ENCODE assay signal across 9 cellular contexts in genomic region chr16:3052571-3053329, GRCh38. TPM values are rescaled to one million over a fixed set of nuclear protein-coding genes. Genes with fewer than 3 reads are reported as not detected.
DNase-seq lines count a peak whose midpoint lies in the region; ATAC-seq and TF ChIP-seq lines count a peak whose summit lies in the region.
"Not testable (repeated sequence)": the region's sequence is repeated elsewhere in the genome, so short reads cannot be mapped to it uniquely, and the experiment has no call there.
"Had no signal": no experiment of that assay in that cellular context is flagged by ENCODE, and none has a peak within 500 bp of the region (broad histone marks: within the 10 kb centered on the region; RNA-seq: fewer than 3 reads in every experiment).

No MANE protein-coding gene starts in this region.

- TF ChIP-seq CTCF in HCT116 (IDR thresholded peaks at IDR 0.05 in 2 of 3, conservative IDR thresholded peaks at IDR 0.05 in 1 of 3; ENCODE audit: borderline replicate concordance in 1 of 3, insufficient read depth in 1 of 3, low read depth in 2 of 3, low read length in 2 of 3); natural killer cell (IDR thresholded peaks at IDR 0.05): not testable (repeated sequence)

- H2AFZ ChIP-seq in HCT116 (ENCODE audit: low read depth, low read length, poor library complexity, severe bottlenecking), result not testable (repeated sequence)

- H3K9ac ChIP-seq in HCT116 (ENCODE audit: low read length), result not testable (repeated sequence)

- DNase-seq in HCT116 (ENCODE audit: low read depth, low spot score); activated T-cell treated with anti-CD3 and anti-CD28 coated beads, Interleukin-2, amount 50 U/mL, for 4 hours; natural killer cell: not testable (repeated sequence)
- DNase-seq in activated CD4-positive, alpha-beta T cell treated with anti-CD3 and anti-CD28 coated beads for 48 hours, result peak; percentile 44

- RAD21 ChIA-PET in HCT116 (lab: Charles Lee; ENCODE audit: low non-redundant PET in 1 of 2, low total read pairs in 2 of 2, uncharacterized antibody in 2 of 2, unreplicated experiment in 2 of 2), result not testable (repeated sequence)

- H3K4me1 Mint-ChIP-seq in activated T-cell treated with anti-CD3 and anti-CD28 coated beads, Interleukin-2, amount 50 U/mL, for 4 hours (ENCODE audit: low read depth), result peaks cover 38% of the 10 kb centered on the region
- H3K4me1 Mint-ChIP-seq in dendritic cell treated with granulocyte-macrophage colony-stimulating factor and Interleukin-4, amounts not matched to agents 40 ng/mL and 50 ng/mL, for 4 days (ENCODE audit: low read depth), result peaks cover 91% of the 10 kb centered on the region
- H3K4me1 Mint-ChIP-seq in natural killer cell, result peaks cover 39 to 63% of the 10 kb centered on the region in 2 donors

- not testable (repeated sequence) for H3K27me3 ChIP-seq in HCT116 (ENCODE audit: insufficient read depth, low read length)

- H3K4me1 ChIP-seq in HCT116 (ENCODE audit: control insufficient read depth in 1 of 2, insufficient read depth in 2 of 2, low read length in 2 of 2), result not testable (repeated sequence)

- not testable (repeated sequence) for H3K4me3 Mint-ChIP-seq in activated T-cell treated with anti-CD3 and anti-CD28 coated beads, Interleukin-2, amount 50 U/mL, for 4 hours; natural killer cell
- H3K4me3 Mint-ChIP-seq in dendritic cell treated with granulocyte-macrophage colony-stimulating factor and Interleukin-4, amounts not matched to agents 40 ng/mL and 50 ng/mL, for 4 days, result peak overlapping the region; percentile 4

- H3K36me3 ChIP-seq in HCT116 (ENCODE audit: control insufficient read depth in 1 of 2, insufficient read depth in 2 of 2, low read length in 2 of 2), result not testable (repeated sequence)

- H4K20me1 ChIP-seq in HCT116 (ENCODE audit: insufficient read depth), result not testable (repeated sequence)

- not testable (repeated sequence) for TF ChIP-seq POLR2A in HCT116 (IDR thresholded peaks at IDR 0.05; ENCODE audit: borderline replicate concordance, extremely low read depth, insufficient read depth, insufficient read length)

- not testable (repeated sequence) for H3K79me2 ChIP-seq in HCT116 (ENCODE audit: insufficient read depth, low read length)

- intact Hi-C loops in HCT116 (cut with micrococcal nuclease), result loop anchor here (10.0 kb wide), 1 partner anchor 122 kb away; no protein-coding TSS in a partner anchor
- intact Hi-C loops in dendritic cell treated with granulocyte-macrophage colony-stimulating factor and Interleukin-4, amounts not matched to agents 40 ng/mL and 50 ng/mL, for 4 days (cut with micrococcal nuclease); natural killer cell (cut with micrococcal nuclease): not testable (repeated sequence)

- ATAC-seq in HCT116 (peak; percentile 24; the same call in 1 of the 2 replicates), natural killer cell (peak in 2 of 3 donors; percentile 66 to 68)
- ATAC-seq in activated T-cell treated with anti-CD3 and anti-CD28 coated beads, Interleukin-2, amount 50 U/mL, for 4 hours, result peak; percentile 71 to 79

- CTCF ChIA-PET in HCT116 (lab: Charles Lee), result not testable (repeated sequence)

- H3K9me3 Mint-ChIP-seq in activated T-cell treated with anti-CD3 and anti-CD28 coated beads, Interleukin-2, amount 50 U/mL, for 4 hours; dendritic cell treated with granulocyte-macrophage colony-stimulating factor and Interleukin-4, amounts not matched to agents 40 ng/mL and 50 ng/mL, for 4 days; natural killer cell: not testable (repeated sequence)

- H3K9me3 ChIP-seq in HCT116 (ENCODE audit: control insufficient read depth in 1 of 2, insufficient read depth in 1 of 2, low read depth in 1 of 2, low read length in 2 of 2), result not testable (repeated sequence)

- not testable (repeated sequence) for H3K36me3 Mint-ChIP-seq in activated T-cell treated with anti-CD3 and anti-CD28 coated beads, Interleukin-2, amount 50 U/mL, for 4 hours (ENCODE audit: insufficient read depth); natural killer cell
- H3K36me3 Mint-ChIP-seq in dendritic cell treated with granulocyte-macrophage colony-stimulating factor and Interleukin-4, amounts not matched to agents 40 ng/mL and 50 ng/mL, for 4 days (ENCODE audit: low read depth), result peaks cover 80% of the 10 kb centered on the region

- not testable (repeated sequence) for TF ChIP-seq RAD21 in HCT116 (IDR thresholded peaks at IDR 0.05; ENCODE audit: low read depth)

- not testable (repeated sequence) for H3K4me3 ChIP-seq in HCT116 (replicated peaks in 1 of 2; ENCODE audit: low read depth in 1 of 2, low read length in 2 of 2)

- BruUV-seq in HCT116 (replicated peaks; lab: Mats Ljungman, UMichigan), result not testable (repeated sequence)

- not testable (repeated sequence) for H3K4me2 ChIP-seq in HCT116 (ENCODE audit: low read length)

- POLR2A ChIA-PET in HCT116 (lab: Charles Lee), result not testable (repeated sequence)

- H3K27ac ChIP-seq in HCT116 (ENCODE audit: low read depth, low read length), result not testable (repeated sequence)

- peak overlapping the region; percentile 36 for H3K27ac Mint-ChIP-seq in dendritic cell treated with granulocyte-macrophage colony-stimulating factor and Interleukin-4, amounts not matched to agents 40 ng/mL and 50 ng/mL, for 4 days
- peak overlapping the region; percentile 54 to 77 for H3K27ac Mint-ChIP-seq in natural killer cell

- not testable (repeated sequence) for H3K9me2 ChIP-seq in HCT116 (ENCODE audit: insufficient read depth)

- H3K27me3 Mint-ChIP-seq in activated T-cell treated with anti-CD3 and anti-CD28 coated beads, Interleukin-2, amount 50 U/mL, for 4 hours (ENCODE audit: low read depth), result not testable (repeated sequence)
- H3K27me3 Mint-ChIP-seq in dendritic cell treated with granulocyte-macrophage colony-stimulating factor and Interleukin-4, amounts not matched to agents 40 ng/mL and 50 ng/mL, for 4 days, result peaks cover 14% of the 10 kb centered on the region
- peaks cover 5 to 13% of the 10 kb centered on the region in 2 donors for H3K27me3 Mint-ChIP-seq in natural killer cell (ENCODE audit: low read depth in 2 of 2)

RNA-seq across cellular contexts. Expression of gene MMP25, which starts 6.4 kb away (rescaled TPM):
- total RNA-seq in HCT116 (2021; ENCODE audit: unreplicated experiment), result 2.5 TPM
- 3.8 and 4.7 TPM in 2 replicates for polyA plus RNA-seq in HCT116 (2012)
- under 1 TPM; 0.46 to 0.84 (median 0.66) TPM for total RNA-seq in activated T-cell treated with anti-CD3 and anti-CD28 coated beads, Interleukin-2, amount 50 U/mL, for 4 hours
- total RNA-seq in natural killer cell, result 10 to 100 TPM in 1 of 3 donors, 1 to 10 TPM in 2; 2.0 to 62.2 (median 5.6) TPM
- total RNA-seq: HT-29 had no signal

RNA-seq across cellular contexts. Expression of gene IL32, which starts 12.7 kb away (rescaled TPM):
- total RNA-seq in HCT116 (2021; ENCODE audit: unreplicated experiment) (13.7 TPM), natural killer cell (100 to 1,000 TPM; 305 to 562 (median 319) TPM)
- polyA plus RNA-seq in HCT116 (2012), result 8.7 and 9.9 TPM in 2 replicates
- total RNA-seq in activated T-cell treated with anti-CD3 and anti-CD28 coated beads, Interleukin-2, amount 50 U/mL, for 4 hours, result 100 to 1,000 TPM; 585 to 715 (median 696) TPM

RNA-seq across cellular contexts. Expression of gene BICDL2, which starts 16.0 kb away (rescaled TPM):
- 21.3 TPM for total RNA-seq in HCT116 (2021; ENCODE audit: unreplicated experiment)
- polyA plus RNA-seq in HCT116 (2012), result 15.1 and 17.2 TPM in 2 replicates
- under 1 TPM in 1 of 3 donors, not detected in 2; 0.05 TPM for total RNA-seq in activated T-cell treated with anti-CD3 and anti-CD28 coated beads, Interleukin-2, amount 50 U/mL, for 4 hours
- not detected for total RNA-seq in natural killer cell
- total RNA-seq: naive thymus-derived CD8-positive, alpha-beta T cell; psoas muscle had no signal
- polyA plus RNA-seq: naive thymus-derived CD8-positive, alpha-beta T cell; SK-N-SH had no signal

RNA-seq across cellular contexts. Expression of gene THOC6, which starts 28.9 kb away (rescaled TPM):
- total RNA-seq in HCT116 (2021; ENCODE audit: unreplicated experiment), result 62.9 TPM
- polyA plus RNA-seq in HCT116 (2012), result 74.8 and 76.8 TPM in 2 replicates
- total RNA-seq in activated T-cell treated with anti-CD3 and anti-CD28 coated beads, Interleukin-2, amount 50 U/mL, for 4 hours, result 10 to 100 TPM; 70.4 to 86.3 (median 71.7) TPM
- 10 to 100 TPM; 17.1 to 21.5 (median 17.2) TPM for total RNA-seq in natural killer cell

RNA-seq across cellular contexts. Expression of gene HCFC1R1, which starts 29.0 kb away (rescaled TPM):
- 60.0 TPM for total RNA-seq in HCT116 (2021; ENCODE audit: unreplicated experiment)
- 102 and 110 TPM in 2 replicates for polyA plus RNA-seq in HCT116 (2012)
- 10 to 100 TPM; 32.7 to 36.9 (median 33.9) TPM for total RNA-seq in activated T-cell treated with anti-CD3 and anti-CD28 coated beads, Interleukin-2, amount 50 U/mL, for 4 hours
- total RNA-seq in natural killer cell, result 10 to 100 TPM; 15.4 to 21.8 (median 16.0) TPM

Comparison
In these comparisons a context has a peak if more than half of its experiments do, and no peak if none do; other contexts are left out.
1. ATAC-seq: peak in every context shown above with its lines; median percentile 75 in activated T-cell treated with anti-CD3 and anti-CD28 coated beads, Interleukin-2, amount 50 U/mL, for 4 hours; 67 in natural killer cell; 24 in HCT116.
2. RNA of gene IL32, which starts 12.7 kb away (total RNA-seq): 585 to 715 TPM in activated T-cell treated with anti-CD3 and anti-CD28 coated beads, Interleukin-2, amount 50 U/mL, for 4 hours and 305 to 562 TPM in natural killer cell; 13.7 TPM in HCT116 (single experiment); every median in the first group is over 10 times any median in the second.
3. RNA of gene BICDL2, which starts 16.0 kb away (total RNA-seq): 21.3 TPM in HCT116 (single experiment); 0.05 TPM in activated T-cell treated with anti-CD3 and anti-CD28 coated beads, Interleukin-2, amount 50 U/mL, for 4 hours and not detected in natural killer cell; every median in the first group is over 10 times any median in the second.